In genomic region chr3:159441279-159441678, GRCh38 we compare ENCODE assay signal across 21 cellular contexts.
"Had no signal": no experiment of that assay in that cellular context is flagged by ENCODE, and none has a peak within 500 bp of the region (broad histone marks: within the 10 kb centered on the region; RNA-seq: fewer than 3 reads in every experiment).

No MANE protein-coding gene starts in this region.

- DNase-seq: cortex of kidney; effector CD8-positive, alpha-beta T cell; effector memory CD8-positive, alpha-beta T cell; endodermal cell; erythroblast; esophagus squamous epithelium; foreskin fibroblast; foreskin melanocyte; gastrocnemius medialis; glutamatergic neuron; head of caudate nucleus; heart right ventricle; hippocampal formation; left cardiac atrium; left lung; left ventricle myocardium superior; lower lobe of right lung; mesenchymal stem cell; mucosa of descending colon; naive thymus-derived CD4-positive, alpha-beta T cell; natural killer cell had no signal
